ENCODE assay signal across 15 cellular contexts in the genomic region with DNA sequence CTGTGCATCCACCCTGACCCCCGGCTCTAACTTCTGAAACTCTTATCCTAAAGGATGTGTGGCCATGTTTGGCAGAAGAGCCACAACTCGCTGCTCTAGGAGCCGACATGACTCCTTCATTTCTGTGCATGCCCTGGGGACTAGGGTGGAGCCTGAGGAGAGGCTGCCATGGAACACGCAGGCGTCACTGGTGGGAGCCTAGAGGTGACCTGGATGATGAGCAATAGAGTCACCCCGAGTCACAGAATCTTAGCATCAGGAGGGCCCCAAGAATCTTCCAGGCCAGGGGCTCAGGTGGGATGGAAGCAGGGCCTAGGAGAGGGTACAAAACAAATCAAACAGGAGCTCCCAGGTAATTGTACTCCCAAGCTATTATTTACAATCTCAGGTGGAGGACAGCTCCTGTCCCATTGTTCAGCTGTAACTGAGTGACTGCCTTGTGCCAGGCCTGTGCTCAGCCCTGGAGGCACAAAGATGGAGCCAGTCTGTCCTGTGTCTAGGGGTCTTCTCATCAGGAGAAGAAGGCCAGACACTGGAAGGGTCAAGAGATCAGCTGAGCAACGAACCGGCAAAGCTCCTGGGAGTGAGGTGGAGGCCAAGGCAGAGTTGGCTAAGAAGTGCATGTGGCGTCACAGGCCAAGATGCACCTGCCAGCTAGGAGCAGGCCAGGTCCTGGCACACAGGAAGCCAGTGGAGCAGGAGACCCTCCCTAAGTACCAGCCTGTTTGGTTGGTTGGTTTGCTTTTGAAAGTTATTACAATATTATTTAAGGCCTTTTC. TPM values are rescaled to one million over a fixed set of nuclear protein-coding genes. Genes with fewer than 3 reads are reported as not detected.
A peak's percentile ranks its signal among the peaks of the same experiment; 100 is the strongest.
DNase-seq lines count a peak whose midpoint lies in the region; ATAC-seq, FAIRE-seq and TF ChIP-seq lines count a peak whose summit lies in the region.
"Had no signal": no experiment of that assay in that cellular context is flagged by ENCODE, and none has a peak within 500 bp of the region (broad histone marks: within the 10 kb centered on the region; RNA-seq: fewer than 3 reads in every experiment).

No MANE protein-coding gene starts in this region.

- peaks cover 3% of the 10 kb centered on the region for H3K9me3 Mint-ChIP-seq in T-helper 2 cell treated with Interferon-gamma antibody and Interleukin-4, amounts not matched to agents 5 μg/mL and 100 μg/mL, for 36 hours

- H3K36me3 ChIP-seq in kidney (ENCODE audit: control insufficient read depth in 1 of 2, insufficient read depth in 2 of 2, low read length in 2 of 2): peaks cover 12 to 14% of the 10 kb centered on the region in 2 donors

- DNase-seq in kidney (no peak), sciatic nerve (ENCODE audit: low spot score) (peak; percentile 57), A172 (ENCODE audit: low spot score) (no peak), 8988T (no peak), HuH-7 (ENCODE audit: low spot score) (no peak)
- DNase-seq in T-helper 2 cell treated with Interferon-gamma antibody and Interleukin-4, amounts not matched to agents 5 μg/mL and 100 μg/mL, for 36 hours (ENCODE audit: low spot score): no peak
- DNase-seq: C1 segment of cervical spinal cord; dermis blood vessel endothelial cell; hypothalamus; NCI-H1694; stimulated activated CD4-positive, alpha-beta T cell treated with anti-CD3 and anti-CD28 coated beads, Interleukin-2, amount 100 ng/mL, for 48 hours had no signal

- no peak overlapping the region for H3K4me3 Mint-ChIP-seq in T-helper 2 cell treated with Interferon-gamma antibody and Interleukin-4, amounts not matched to agents 5 μg/mL and 100 μg/mL, for 36 hours
- H3K4me3 Mint-ChIP-seq: activated T-helper 17 cell treated with anti-CD3 and anti-CD28 coated beads, Interleukin-2, amount 50 U/mL, for 72 hours had no signal

- H3K27ac Mint-ChIP-seq in T-helper 2 cell treated with Interferon-gamma antibody and Interleukin-4, amounts not matched to agents 5 μg/mL and 100 μg/mL, for 36 hours: no peak overlapping the region

- no peak overlapping the region for H3K9ac ChIP-seq in kidney (ENCODE audit: low read length in 2 of 2)

- H3K4me1 Mint-ChIP-seq in T-helper 2 cell treated with Interferon-gamma antibody and Interleukin-4, amounts not matched to agents 5 μg/mL and 100 μg/mL, for 36 hours (ENCODE audit: low read depth): peaks cover 32% of the 10 kb centered on the region

- ATAC-seq in sciatic nerve: no peak
- ATAC-seq: activated T-helper 17 cell treated with anti-CD3 and anti-CD28 coated beads, Interleukin-2, amount 50 U/mL, for 72 hours had no signal

- no peak for TF ChIP-seq CTCF in C4-2B (conservative IDR thresholded peaks at IDR 0.05)
- TF ChIP-seq CTCF in VCaP (conservative IDR thresholded peaks at IDR 0.05): no peak
- TF ChIP-seq CTCF in kidney (IDR thresholded peaks at IDR 0.05; ENCODE audit: borderline replicate concordance, extremely low read depth, insufficient read depth): no peak

- intact Hi-C loops in kidney (cut with DNase I) (no loop called here), sciatic nerve (cut with DNase I) (no loop called here)

- H3K36me3 Mint-ChIP-seq in T-helper 2 cell treated with Interferon-gamma antibody and Interleukin-4, amounts not matched to agents 5 μg/mL and 100 μg/mL, for 36 hours (ENCODE audit: low read depth): no peaks in the 10 kb centered on the region

- 0 out of 2 replicates have a peak overlapping the region, but pooled peaks have one; percentile 0 for H3K27ac ChIP-seq in C4-2B
- H3K27ac ChIP-seq in VCaP: peak overlapping the region; percentile 32
- H3K27ac ChIP-seq in kidney (ENCODE audit: low read depth in 2 of 2, low read length in 2 of 2): peak overlapping the region; percentile 94

- H3K27me3 Mint-ChIP-seq in T-helper 2 cell treated with Interferon-gamma antibody and Interleukin-4, amounts not matched to agents 5 μg/mL and 100 μg/mL, for 36 hours (ENCODE audit: low read depth): peaks cover 9% of the 10 kb centered on the region

- no peak for FAIRE-seq in kidney (lab: Jason Lieb, UNC)

- no peaks in the 10 kb centered on the region for H3K9me3 ChIP-seq in kidney (ENCODE audit: control insufficient read depth in 1 of 2, low read length in 2 of 2)

- H3K4me1 ChIP-seq in kidney (ENCODE audit: control insufficient read depth in 1 of 2, insufficient read depth in 1 of 2, low read depth in 1 of 2, low read length in 2 of 2): peaks cover 31 to 40% of the 10 kb centered on the region in 2 donors

- H3K4me3 ChIP-seq in kidney (ENCODE audit: low read length in 2 of 2): no peak overlapping the region

RNA-seq across cellular contexts. Expression of a gene that starts 5.8 kb away (rescaled TPM):
- total RNA-seq in kidney (24.5 TPM), sciatic nerve (24.9 TPM)
- polyA plus RNA-seq in kidney (ENCODE audit: insufficient read depth, low read depth, low replicate concordance): 18.7 TPM
- 7.0 and 7.9 TPM in 2 replicates for total RNA-seq in A172 (2014; rRNA removed; shearing (Covaris generic))

RNA-seq across cellular contexts. Expression of a gene that starts 16.3 kb away (rescaled TPM):
- 146 TPM for total RNA-seq in kidney
- polyA plus RNA-seq in kidney (ENCODE audit: insufficient read depth, low read depth, low replicate concordance): 44.4 TPM
- total RNA-seq in sciatic nerve: 190 TPM
- total RNA-seq in A172 (2014; rRNA removed; shearing (Covaris generic)): 2.2 and 6.5 TPM in 2 replicates
- total RNA-seq: naive thymus-derived CD8-positive, alpha-beta T cell had no signal
- polyA plus RNA-seq: naive thymus-derived CD8-positive, alpha-beta T cell had no signal

RNA-seq across cellular contexts. Expression of a gene that starts 35.3 kb away (rescaled TPM):
- total RNA-seq in kidney (76.4 TPM), sciatic nerve (63.7 TPM)
- 83.1 TPM for polyA plus RNA-seq in kidney (ENCODE audit: insufficient read depth, low read depth, low replicate concordance)
- 3.2 and 9.6 TPM in 2 replicates for total RNA-seq in A172 (2014; rRNA removed; shearing (Covaris generic))

Comparison
In these comparisons a context has a peak if more than half of its experiments do, and no peak if none do; other contexts are left out.
1. H3K27ac ChIP-seq: peak in every context shown above with its lines; median percentile 94 in kidney; 32 in VCaP; 0 in C4-2B.
2. RNA of a gene that starts 16.3 kb away (total RNA-seq): 190 TPM in sciatic nerve (single experiment) and 146 TPM in kidney (single experiment); 2.2 to 6.5 TPM in A172; every median in the first group is over 10 times any median in the second.